ENCODE assay signal across 8 cellular contexts in genomic region chr13:44989071-44989889, GRCh38. TPM values are rescaled to one million over a fixed set of nuclear protein-coding genes. Genes with fewer than 3 reads are reported as not detected.
DNase-seq lines count a peak whose midpoint lies in the region; ATAC-seq, FAIRE-seq and TF ChIP-seq lines count a peak whose summit lies in the region.

TSS of gene GPALPP1 (plus strand) at chr13:44989538. CDS start at chr13:44989655, 117 bp downstream.
TSS of gene NUFIP1 (minus strand) at chr13:44989471. CDS start at chr13:44989436, 35 bp downstream.

- H3F3A ChIP-seq in smooth muscle cell (ENCODE audit: low read depth) = no peaks in the 10 kb centered on the region

- peak; percentile 92 for ATAC-seq in GM18870 (IDR thresholded peaks at IDR 0.05; ENCODE audit: unreplicated experiment)
- peak; percentile 95 for ATAC-seq in HG03108 (IDR thresholded peaks at IDR 0.05; ENCODE audit: unreplicated experiment)

- H3K4me2 ChIP-seq in smooth muscle cell = peak within 1 kb of the TSS; percentile 100

- WGBS in smooth muscle cell (ENCODE audit: low lambda C conversion rate) = under 1% methylated on average over 66 of the region's 66 CpGs

- H2AFZ ChIP-seq in smooth muscle cell (ENCODE audit: low read depth) = peak within 1 kb of the TSS; percentile 91

- H3K27ac ChIP-seq in smooth muscle cell (ENCODE audit: low read depth) = peak within 1 kb of the TSS; percentile 95

- peaks cover 7% of the 10 kb centered on the region for H4K20me1 ChIP-seq in smooth muscle cell (ENCODE audit: low read depth)

- H3K79me2 ChIP-seq in smooth muscle cell (ENCODE audit: low read depth) = peaks cover 78% of the 10 kb centered on the region

- H3K36me3 ChIP-seq in bronchial epithelial cell (ENCODE audit: control insufficient read depth, insufficient read depth, low read length) = peaks cover 2% of the 10 kb centered on the region
- H3K36me3 ChIP-seq in smooth muscle cell (ENCODE audit: low read depth) = no peaks in the 10 kb centered on the region

- peaks cover 6 to 12% (median 9%) of the 10 kb centered on the region in 3 donors for H3K27me3 Mint-ChIP-seq in immature natural killer cell (ENCODE audit: low read depth in 3 of 3)

- peak within 1 kb of the TSS; percentile 99 for H3K9ac ChIP-seq in smooth muscle cell (ENCODE audit: low read depth)

- H3K4me3 ChIP-seq in AG04449 (ENCODE audit: low read depth, low read length) (peak within 1 kb of the TSS; percentile 96), WI38 (ENCODE audit: low read depth, low read length) (peak within 1 kb of the TSS; percentile 98), bronchial epithelial cell (ENCODE audit: low read depth, low read length) (peak within 1 kb of the TSS; percentile 77), smooth muscle cell (peak within 1 kb of the TSS; percentile 94)

- peak within 1 kb of the TSS; percentile 95 to 99 (median 98) for H3K27ac Mint-ChIP-seq in immature natural killer cell

- DNase-seq in AG04449 (ENCODE audit: low read depth, low spot score) = peak; percentile 70
- peak; percentile 60 for DNase-seq in NCI-H2196 treated with DMSO at 0.1 percent for 48 hours (lab: John Stamatoyannopoulos, UW; ENCODE audit: unreplicated experiment)
- DNase-seq in bronchial epithelial cell (ENCODE audit: low read depth) = peak; percentile 89
- DNase-seq in immature natural killer cell = peak; percentile 90 to 91 (median 90)
- peak; percentile 71 for DNase-seq in smooth muscle cell (lab: John Stamatoyannopoulos, UW; ENCODE audit: unreplicated experiment)

- peaks cover 47 to 71% of the 10 kb centered on the region in 2 donors for H3K4me1 Mint-ChIP-seq in immature natural killer cell

- peaks cover 18% of the 10 kb centered on the region for H3K4me1 ChIP-seq in smooth muscle cell (ENCODE audit: low read depth)

- TF ChIP-seq CTCF in AG04449 (IDR thresholded peaks at IDR 0.05; ENCODE audit: insufficient read depth, low read length, missing control alignments) (no peak), WI38 (IDR thresholded peaks at IDR 0.05; ENCODE audit: low read depth, low read length) (0 out of 2 replicates have a peak, but pooled peaks have one; percentile 6), bronchial epithelial cell (IDR thresholded peaks at IDR 0.05; ENCODE audit: insufficient read depth, low read length, severe bottlenecking) (peak; percentile 12), smooth muscle cell (IDR thresholded peaks at IDR 0.05; ENCODE audit: borderline replicate concordance, insufficient read depth, poor library complexity, severe bottlenecking) (peak; percentile 6)

- peaks cover 0 to 9% (median 6%) of the 10 kb centered on the region in 3 donors for H3K36me3 Mint-ChIP-seq in immature natural killer cell

- no peaks in the 10 kb centered on the region for H3K9me3 ChIP-seq in smooth muscle cell (replicated peaks; ENCODE audit: low read depth)

- H3K27me3 ChIP-seq in bronchial epithelial cell (ENCODE audit: control insufficient read depth, insufficient read depth, low read length) (no peaks in the 10 kb centered on the region), smooth muscle cell (ENCODE audit: low read depth) (no peaks in the 10 kb centered on the region)

- POLR2A ChIA-PET in AG04449 (lab: Yijun Ruan, JAX) = no interaction called here

- peak within 1 kb of the TSS; percentile 99 for H3K4me3 Mint-ChIP-seq in immature natural killer cell

- H3K9me3 Mint-ChIP-seq in immature natural killer cell = no peaks in the 10 kb centered on the region

- CTCF ChIA-PET in AG04449 (lab: Yijun Ruan, JAX) = interaction anchor here (1.3 kb wide), 1 partner anchor 13 kb away, joined by 3 read pairs; no protein-coding TSS in a partner anchor

- peak; percentile 73 for FAIRE-seq in bronchial epithelial cell (lab: Jason Lieb, UNC)

RNA-seq across cellular contexts. Expression of gene GPALPP1, which starts in this region (rescaled TPM):
- total RNA-seq in bronchial epithelial cell (16.1 and 23.7 TPM in 2 replicates), smooth muscle cell (23.1 and 28.4 TPM in 2 replicates)
- polyA plus RNA-seq in immature natural killer cell (10 to 100 TPM; 13.2 to 21.3 (median 15.2) TPM), smooth muscle cell (11.1 and 13.7 TPM in 2 replicates)

RNA-seq across cellular contexts. Expression of gene NUFIP1, which starts in this region (rescaled TPM):
- total RNA-seq in bronchial epithelial cell (2.6 and 3.2 TPM in 2 replicates), smooth muscle cell (3.8 and 4.2 TPM in 2 replicates)
- polyA plus RNA-seq in immature natural killer cell (1 to 10 TPM in 2 of 3 donors, under 1 TPM in 1; 0.81 to 4.6 (median 1.7) TPM), smooth muscle cell (4.5 and 5.2 TPM in 2 replicates)

Comparison
In these comparisons a context has a peak if more than half of its experiments do, and no peak if none do; other contexts are left out.
1. Peak in every context shown above with its lines: DNase-seq, ATAC-seq, H3K4me3 ChIP-seq and H3K27ac ChIP-seq.